17 cellular contexts compared by ENCODE assay signal in genomic region chr7:24926623-24927539, GRCh38. TPM values are rescaled to one million over a fixed set of nuclear protein-coding genes. Genes with fewer than 3 reads are reported as not detected.
DNase-seq lines count a peak whose midpoint lies in the region; TF ChIP-seq lines count a peak whose summit lies in the region.
"Had no signal": no experiment of that assay in that cellular context is flagged by ENCODE, and none has a peak within 500 bp of the region (broad histone marks: within the 10 kb centered on the region; RNA-seq: fewer than 3 reads in every experiment).

No MANE protein-coding gene starts in this region.

- peaks cover 19% of the 10 kb centered on the region for H3K4me1 Mint-ChIP-seq in osteocyte (ENCODE audit: unreplicated experiment)

- TF ChIP-seq CTCF in BJ (IDR thresholded peaks at IDR 0.05; ENCODE audit: insufficient read depth, low read depth, low read length) (no peak), osteocyte (IDR thresholded peaks at IDR 0.05) (no peak), coronary artery (IDR thresholded peaks at IDR 0.05) (no peak)

- H3K4me3 ChIP-seq in BJ (ENCODE audit: low read depth, low read length) (no peak overlapping the region), coronary artery (no peak overlapping the region), MG63 (no peak overlapping the region)
- H3K4me3 ChIP-seq: colonic mucosa, right atrium auricular region, SJSA1, stomach had no signal

- no peak overlapping the region for H3K4me3 Mint-ChIP-seq in osteocyte (ENCODE audit: unreplicated experiment)

- H3K27ac Mint-ChIP-seq in osteocyte (ENCODE audit: unreplicated experiment) = peak overlapping the region; percentile 17
- H3K27ac Mint-ChIP-seq: activated naive CD4-positive, alpha-beta T cell treated with anti-CD3 and anti-CD28 coated beads, Interleukin-2, amount 50 U/mL, for 72 hours had no signal

- no peaks in the 10 kb centered on the region for H3K9me3 ChIP-seq in MG63
- H3K9me3 ChIP-seq: Caco-2, colonic mucosa, right atrium auricular region, SJSA1, stomach had no signal

- no peaks in the 10 kb centered on the region for H3K36me3 ChIP-seq in BJ (ENCODE audit: control insufficient read depth, insufficient read depth, low read length)
- no peaks in the 10 kb centered on the region; the same call in 1 of the 2 replicates for H3K36me3 ChIP-seq in MG63
- H3K36me3 ChIP-seq: colonic mucosa, right atrium auricular region, SJSA1, stomach had no signal

- DNase-seq in BJ (ENCODE audit: low read depth) (peak; percentile 87), M059J (ENCODE audit: low read depth) (peak; percentile 59), dedifferentiated amniotic fluid mesenchymal stem cell (ENCODE audit: extremely low spot score) (peak; percentile 78), osteocyte (ENCODE audit: extremely low spot score, unreplicated experiment) (no peak), SKM-1 (lab: John Stamatoyannopoulos, UW; ENCODE audit: unreplicated experiment) (no peak), coronary artery (ENCODE audit: low spot score) (no peak), NCI-H446 treated with DMSO at 0.1 percent for 48 hours (lab: John Stamatoyannopoulos, UW) (no peak), MG63 (no peak)
- DNase-seq: activated CD4-positive, CD25-positive, alpha-beta regulatory T cell; Caco-2; colonic mucosa; NCI-H146; NCI-H82; stomach had no signal

- H3K9me3 Mint-ChIP-seq in osteocyte (ENCODE audit: unreplicated experiment) = no peaks in the 10 kb centered on the region

- CTCF ChIA-PET in BJ (lab: Yijun Ruan, JAX) = interaction anchor here (0.6 to 2.0 kb wide), 8 partner anchors 23 to 143 kb away, joined by 3 to 5 read pairs (median 3); no protein-coding TSS in a partner anchor

- H3K27me3 Mint-ChIP-seq in osteocyte (ENCODE audit: unreplicated experiment) = no peaks in the 10 kb centered on the region

- no peaks in the 10 kb centered on the region for H3K27me3 ChIP-seq in BJ (ENCODE audit: control insufficient read depth, insufficient read depth, low read length)
- no peaks in the 10 kb centered on the region for H3K27me3 ChIP-seq in MG63
- H3K27me3 ChIP-seq: colonic mucosa, right atrium auricular region, SJSA1, stomach had no signal

- no peaks in the 10 kb centered on the region for H3K36me3 Mint-ChIP-seq in osteocyte (ENCODE audit: unreplicated experiment)

- peak overlapping the region in 1 of 2 donors; percentile 9 for H3K27ac ChIP-seq in coronary artery
- H3K27ac ChIP-seq: colonic mucosa, right atrium auricular region, SJSA1, stomach had no signal

- POLR2A ChIA-PET in BJ (lab: Charles Lee) = interaction anchor here (0.7 kb wide), 1 partner anchor 10 kb away, joined by 3 read pairs; no protein-coding TSS in a partner anchor

RNA-seq across cellular contexts. Expression of gene OSBPL3, which starts 53.1 kb away (rescaled TPM):
- 26.5 and 27.1 TPM in 2 replicates for polyA plus RNA-seq in BJ (2011; rRNA removed)
- 22.8 and 23.2 TPM in 2 replicates for polyA minus RNA-seq in BJ (2011; rRNA and poly(A)+ RNA removed)
- total RNA-seq in M059J (2014; rRNA removed; shearing (Covaris generic)) = 7.7 and 15.4 TPM in 2 replicates
- total RNA-seq in osteocyte = 7.7 and 8.0 TPM in 2 replicates
- total RNA-seq in MG63 (2014; rRNA removed; shearing (Covaris generic); ENCODE audit: low replicate concordance) = 2.3 and 5.6 TPM in 2 replicates

Comparison
In these comparisons a context has a peak if more than half of its experiments do, and no peak if none do; other contexts are left out.
1. DNase-seq: peak in BJ (single experiment), M059J (single experiment) and dedifferentiated amniotic fluid mesenchymal stem cell (single experiment); none in osteocyte (single experiment), SKM-1 (single experiment), coronary artery (single experiment), NCI-H446 treated with DMSO at 0.1 percent for 48 hours (single experiment) and MG63 (single experiment).